ENCODE assay signal across 8 cellular contexts in the genomic region with DNA sequence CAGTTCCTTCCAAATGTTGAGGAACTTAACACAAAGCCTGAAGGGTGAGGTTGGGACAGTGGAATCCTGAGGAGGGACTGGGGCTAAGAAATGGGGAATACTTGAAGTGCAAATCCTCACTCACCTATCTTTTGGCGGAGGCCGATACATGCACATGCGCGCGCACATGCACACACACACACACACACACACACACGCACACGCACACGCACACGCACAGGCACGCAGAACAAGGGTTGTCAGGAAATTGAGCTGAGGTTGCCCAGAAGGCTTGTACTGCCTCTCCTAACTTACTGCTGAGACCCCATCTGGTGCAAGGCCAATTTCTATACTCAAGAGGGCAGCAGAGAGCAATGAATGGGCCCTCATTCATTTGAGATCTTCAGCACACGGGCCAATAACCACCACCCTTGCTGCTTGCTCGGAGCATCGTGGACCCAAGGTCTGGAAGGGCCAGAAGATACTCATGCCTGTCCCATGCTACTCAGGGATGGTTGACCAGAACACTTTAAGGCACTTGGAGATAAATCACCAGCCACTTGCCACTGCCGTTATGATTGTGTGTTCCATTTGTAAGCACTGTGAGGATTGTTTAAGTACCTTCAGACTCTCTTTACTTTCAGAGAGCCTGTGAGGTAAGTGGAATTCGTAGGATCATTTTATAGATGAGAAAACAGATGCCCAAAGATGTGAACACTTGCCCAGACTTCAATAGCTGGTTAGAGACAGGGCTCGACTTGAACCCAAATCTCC. TPM values are rescaled to one million over a fixed set of nuclear protein-coding genes. Genes with fewer than 3 reads are reported as not detected.
A peak's percentile ranks its signal among the peaks of the same experiment; 100 is the strongest.
DNase-seq lines count a peak whose midpoint lies in the region; ATAC-seq and TF ChIP-seq lines count a peak whose summit lies in the region.

No MANE protein-coding gene starts in this region.

- ATAC-seq in GM18499 (IDR thresholded peaks at IDR 0.05; ENCODE audit: insufficient read depth, unreplicated experiment) (peak; percentile 87), HG02943 (IDR thresholded peaks at IDR 0.05; ENCODE audit: low read depth, unreplicated experiment) (peak; percentile 91), T-helper 17 cell (peak; percentile 99)

- H3K9ac ChIP-seq in skeletal muscle satellite cell (ENCODE audit: low read depth, low read length) = no peak overlapping the region

- no peaks in the 10 kb centered on the region for H3K27me3 ChIP-seq in skeletal muscle satellite cell (ENCODE audit: control insufficient read depth, insufficient read depth, low read length)

- peaks cover 5% of the 10 kb centered on the region for H3K4me1 Mint-ChIP-seq in T-helper 17 cell

- H3K4me3 Mint-ChIP-seq in T-helper 17 cell = peak overlapping the region; percentile 65

- H3K27ac Mint-ChIP-seq in T-helper 17 cell = peak overlapping the region; percentile 88

- no peaks in the 10 kb centered on the region for H3K36me3 Mint-ChIP-seq in T-helper 17 cell (ENCODE audit: low read depth)

- no peaks in the 10 kb centered on the region for H3K4me1 ChIP-seq in skeletal muscle satellite cell (ENCODE audit: control insufficient read depth, insufficient read depth, low read length)

- no peaks in the 10 kb centered on the region for H3K36me3 ChIP-seq in skeletal muscle satellite cell (ENCODE audit: insufficient read depth, low read length)

- no peak overlapping the region for H3K27ac ChIP-seq in 22Rv1

- H3K9me3 ChIP-seq in T-helper 17 cell (ENCODE audit: control insufficient read depth, low read length, poor library complexity, severe bottlenecking) = no peaks in the 10 kb centered on the region
- no peaks in the 10 kb centered on the region for H3K9me3 ChIP-seq in skeletal muscle satellite cell (replicated peaks; ENCODE audit: low read length)

- peak overlapping the region; percentile 37 for H3K4me2 ChIP-seq in skeletal muscle satellite cell (ENCODE audit: low read length)

- DNase-seq in NCI-H187 (lab: John Stamatoyannopoulos, UW) (peak; percentile 47 to 56), T-helper 17 cell (peak; percentile 23 to 57 (median 46)), anterior cingulate cortex (lab: John Stamatoyannopoulos, UW) (peak in 51 of 58 donors; percentile 1 to 63 (median 29)), hypothalamus (lab: John Stamatoyannopoulos, UW) (peak in 43 of 51 donors; percentile 2 to 81 (median 24))

- peaks cover 9% of the 10 kb centered on the region for H3K27me3 Mint-ChIP-seq in T-helper 17 cell

- TF ChIP-seq CTCF in 22Rv1 (IDR thresholded peaks at IDR 0.05) = peak; percentile 86

- no peak overlapping the region for H3K4me3 ChIP-seq in skeletal muscle satellite cell (ENCODE audit: low read length)

RNA-seq across cellular contexts. Expression of a gene that starts 21.5 kb away (rescaled TPM):
- 100 to 1,000 TPM; 600 to 744 TPM for total RNA-seq in T-helper 17 cell
- total RNA-seq in skeletal muscle satellite cell (2012; rRNA removed) = 358 and 457 TPM in 2 replicates

RNA-seq across cellular contexts. Expression of a gene that starts 45.7 kb away (rescaled TPM):
- 10 to 100 TPM; 28.1 to 34.5 TPM for total RNA-seq in T-helper 17 cell
- 8.7 and 10.9 TPM in 2 replicates for total RNA-seq in skeletal muscle satellite cell (2012; rRNA removed)

RNA-seq across cellular contexts. Expression of a gene that starts 45.8 kb away (rescaled TPM):
- total RNA-seq in T-helper 17 cell = 10 to 100 TPM; 35.8 to 41.6 TPM
- 31.9 and 33.5 TPM in 2 replicates for total RNA-seq in skeletal muscle satellite cell (2012; rRNA removed)
